ENCODE assay signal across 7 cellular contexts in genomic region chr4:93791570-93792195, GRCh38. TPM values are rescaled to one million over a fixed set of nuclear protein-coding genes. Genes with fewer than 3 reads are reported as not detected.
A peak's percentile ranks its signal among the peaks of the same experiment; 100 is the strongest.
DNase-seq lines count a peak whose midpoint lies in the region; ATAC-seq, FAIRE-seq and TF ChIP-seq lines count a peak whose summit lies in the region.

No MANE protein-coding gene starts in this region.

- H3K9me1 ChIP-seq in K562 (ENCODE audit: control insufficient read depth, insufficient read depth, low read length), result no peaks in the 10 kb centered on the region

- peak; percentile 72 to 81 (median 77) for TF ChIP-seq CTCF in K562 (IDR thresholded peaks at IDR 0.05 in 2 of 3, conservative IDR thresholded peaks at IDR 0.05 in 1 of 3; ENCODE audit: insufficient read depth in 2 of 3, low read depth in 1 of 3, low read length in 3 of 3)

- ATAC-seq in GM19452 (IDR thresholded peaks at IDR 0.05; ENCODE audit: unreplicated experiment), result peak; percentile 75
- peak; percentile 75 for ATAC-seq in HG03439 (IDR thresholded peaks at IDR 0.05; ENCODE audit: unreplicated experiment)
- ATAC-seq in K562, result peak; percentile 95

- H3K4me2 ChIP-seq in K562 (ENCODE audit: insufficient read depth, low read length), result no peak overlapping the region

- H3K9ac ChIP-seq in K562 (ENCODE audit: insufficient read depth in 1 of 2, low read depth in 2 of 2, low read length in 2 of 2), result no peak overlapping the region

- H4K20me1 ChIP-seq in K562 (replicated peaks; ENCODE audit: control insufficient read depth, insufficient read depth, low read length), result no peaks in the 10 kb centered on the region

- CTCF ChIA-PET in K562 (lab: Yijun Ruan, JAX; ENCODE audit: low intra/inter-chr PET ratio), result interaction anchor here (1.2 to 1.4 kb wide), 3 partner anchors 334 to 465 kb away, joined by 3 to 8 read pairs (median 3); no protein-coding TSS in a partner anchor

- peak; percentile 74 to 76 for TF ChIP-seq RAD21 in K562 (CRISPR knock-in tag; conservative IDR thresholded peaks at IDR 0.05 in 1 of 2, IDR thresholded peaks at IDR 0.05 in 1 of 2)

- TF ChIP-seq POLR2A in K562 (conservative IDR thresholded peaks at IDR 0.05), result no peak

- intact Hi-C loops in K562 (cut with micrococcal nuclease), result loop anchor here (1.0 to 10.0 kb wide), 6 partner anchors 285 to 803 kb away; no protein-coding TSS in a partner anchor

- no peaks in the 10 kb centered on the region for H3K79me2 ChIP-seq in K562 (ENCODE audit: control insufficient read depth, insufficient read depth, low read length)

- DNase-seq in ELR (ENCODE audit: low read depth) (peak; percentile 34), NCI-H82 treated with DMSO at 0.1 percent for 48 hours (lab: John Stamatoyannopoulos, UW; ENCODE audit: unreplicated experiment) (peak; percentile 65), K562 (ENCODE audit: extremely low read depth in 1 of 4, low spot score in 3 of 4) (peak; percentile 46 to 70 (median 60))
- peak; percentile 55 for DNase-seq in stimulated activated CD8-positive, alpha-beta memory T cell treated with anti-CD3 and anti-CD28 coated beads, Interleukin-4, amount 100 ng/mL, for 48 hours

- no peak for TF ChIP-seq EP300 in K562 (IDR thresholded peaks at IDR 0.05; ENCODE audit: low read length)

- no TSS peak for BruUV-seq in K562 (replicated peaks; lab: Mats Ljungman, UMichigan)

- no peaks in the 10 kb centered on the region for H3K9me3 ChIP-seq in K562 (replicated peaks; ENCODE audit: control insufficient read depth, insufficient read depth, low read depth, low read length)

- no peak overlapping the region for H2AFZ ChIP-seq in K562 (ENCODE audit: low read depth, low read length)

- H3K36me3 ChIP-seq in K562 (ENCODE audit: control insufficient read depth, insufficient read depth, low read length), result no peaks in the 10 kb centered on the region

- POLR2A ChIA-PET in K562 (lab: Yijun Ruan, JAX), result no interaction called here

- WGBS in K562 (ENCODE audit: insufficient coverage, low coverage, missing lambda C conversion rate), result 0% methylated on average over 3 of the region's 3 CpGs

- in situ Hi-C loops in K562 (cut with MboI), result loop anchor here (10.0 to 25.0 kb wide), 2 partner anchors 463 to 821 kb away; no protein-coding TSS in a partner anchor

- no peaks in the 10 kb centered on the region for H3K4me1 ChIP-seq in K562 (replicated peaks in 1 of 2; ENCODE audit: control insufficient read depth in 2 of 2, insufficient read depth in 2 of 2, low read length in 2 of 2)

- H3K27ac ChIP-seq in K562 (ENCODE audit: extremely low read depth, low read depth, low read length), result no peak overlapping the region

- no peak overlapping the region for H3K4me3 ChIP-seq in K562

- FAIRE-seq in K562 (lab: Jason Lieb, UNC) (peak; percentile 95), islet of Langerhans (lab: Jason Lieb, UNC) (peak; percentile 96)

- H3K27me3 ChIP-seq in K562 (ENCODE audit: control insufficient read depth in 2 of 2, insufficient read depth in 2 of 2, low read length in 2 of 2), result no peaks in the 10 kb centered on the region

TF ChIP-seq in K562, 482 proteins besides CTCF, POLR2A, EP300 and RAD21:
- TF ChIP-seq STAG1 (CRISPR knock-in tag; IDR thresholded peaks at IDR 0.05; ENCODE audit: borderline replicate concordance) (peak; percentile 60; the same call in 1 of the 2 replicates), RBM14 (IDR thresholded peaks at IDR 0.05; ENCODE audit: borderline replicate concordance, insufficient read depth, low read depth, low read length) (no peak), STAT5B (CRISPR knock-in tag; IDR thresholded peaks at IDR 0.05) (no peak), MCM2 (IDR thresholded peaks at IDR 0.05; ENCODE audit: low read depth) (no peak), SMARCC2 (IDR thresholded peaks at IDR 0.05; ENCODE audit: low read depth) (no peak), RBBP5 (IDR thresholded peaks at IDR 0.05; ENCODE audit: borderline replicate concordance, insufficient read depth, low read length, poor library complexity, severe bottlenecking) (no peak), SMC3 (conservative IDR thresholded peaks at IDR 0.05; ENCODE audit: insufficient read depth, low read depth, low read length) (peak; percentile 53; the same call in 1 of the 2 replicates), ZNF263 (CRISPR knock-in tag; IDR thresholded peaks at IDR 0.05; ENCODE audit: borderline replicate concordance) (no peak)
- TF ChIP-seq, protein P1, sequence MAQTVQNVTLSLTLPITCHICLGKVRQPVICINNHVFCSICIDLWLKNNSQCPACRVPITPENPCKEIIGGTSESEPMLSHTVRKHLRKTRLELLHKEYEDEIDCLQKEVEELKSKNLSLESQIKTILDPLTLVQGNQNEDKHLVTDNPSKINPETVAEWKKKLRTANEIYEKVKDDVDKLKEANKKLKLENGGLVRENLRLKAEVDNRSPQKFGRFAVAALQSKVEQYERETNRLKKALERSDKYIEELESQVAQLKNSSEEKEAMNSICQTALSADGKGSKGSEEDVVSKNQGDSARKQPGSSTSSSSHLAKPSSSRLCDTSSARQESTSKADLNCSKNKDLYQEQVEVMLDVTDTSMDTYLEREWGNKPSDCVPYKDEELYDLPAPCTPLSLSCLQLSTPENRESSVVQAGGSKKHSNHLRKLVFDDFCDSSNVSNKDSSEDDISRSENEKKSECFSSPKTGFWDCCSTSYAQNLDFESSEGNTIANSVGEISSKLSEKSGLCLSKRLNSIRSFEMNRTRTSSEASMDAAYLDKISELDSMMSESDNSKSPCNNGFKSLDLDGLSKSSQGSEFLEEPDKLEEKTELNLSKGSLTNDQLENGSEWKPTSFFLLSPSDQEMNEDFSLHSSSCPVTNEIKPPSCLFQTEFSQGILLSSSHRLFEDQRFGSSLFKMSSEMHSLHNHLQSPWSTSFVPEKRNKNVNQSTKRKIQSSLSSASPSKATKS (CRISPR knock-in tag; IDR thresholded peaks at IDR 0.05), result no peak
- TF ChIP-seq, protein P2, sequence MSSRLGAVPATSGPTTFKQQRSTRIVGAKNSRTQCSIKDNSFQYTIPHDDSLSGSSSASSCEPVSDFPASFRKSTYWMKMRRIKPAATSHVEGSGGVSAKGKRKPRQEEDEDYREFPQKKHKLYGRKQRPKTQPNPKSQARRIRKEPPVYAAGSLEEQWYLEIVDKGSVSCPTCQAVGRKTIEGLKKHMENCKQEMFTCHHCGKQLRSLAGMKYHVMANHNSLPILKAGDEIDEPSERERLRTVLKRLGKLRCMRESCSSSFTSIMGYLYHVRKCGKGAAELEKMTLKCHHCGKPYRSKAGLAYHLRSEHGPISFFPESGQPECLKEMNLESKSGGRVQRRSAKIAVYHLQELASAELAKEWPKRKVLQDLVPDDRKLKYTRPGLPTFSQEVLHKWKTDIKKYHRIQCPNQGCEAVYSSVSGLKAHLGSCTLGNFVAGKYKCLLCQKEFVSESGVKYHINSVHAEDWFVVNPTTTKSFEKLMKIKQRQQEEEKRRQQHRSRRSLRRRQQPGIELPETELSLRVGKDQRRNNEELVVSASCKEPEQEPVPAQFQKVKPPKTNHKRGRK (tag; IDR thresholded peaks at IDR 0.05), result no peak
- TF ChIP-seq, protein P3, sequence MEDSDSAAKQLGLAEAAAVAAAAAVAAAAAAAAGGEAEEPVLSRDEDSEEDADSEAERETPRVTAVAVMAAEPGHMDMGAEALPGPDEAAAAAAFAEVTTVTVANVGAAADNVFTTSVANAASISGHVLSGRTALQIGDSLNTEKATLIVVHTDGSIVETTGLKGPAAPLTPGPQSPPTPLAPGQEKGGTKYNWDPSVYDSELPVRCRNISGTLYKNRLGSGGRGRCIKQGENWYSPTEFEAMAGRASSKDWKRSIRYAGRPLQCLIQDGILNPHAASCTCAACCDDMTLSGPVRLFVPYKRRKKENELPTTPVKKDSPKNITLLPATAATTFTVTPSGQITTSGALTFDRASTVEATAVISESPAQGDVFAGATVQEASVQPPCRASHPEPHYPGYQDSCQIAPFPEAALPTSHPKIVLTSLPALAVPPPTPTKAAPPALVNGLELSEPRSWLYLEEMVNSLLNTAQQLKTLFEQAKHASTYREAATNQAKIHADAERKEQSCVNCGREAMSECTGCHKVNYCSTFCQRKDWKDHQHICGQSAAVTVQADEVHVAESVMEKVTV (CRISPR knock-in tag; IDR thresholded peaks at IDR 0.05), result peak; percentile 46; the same call in 1 of the 2 replicates

RNA-seq across cellular contexts. Expression of gene ATOH1, which starts 36.9 kb away (rescaled TPM):
- total RNA-seq in K562 (2011; cell fraction: chromatin; rRNA removed; ENCODE audit: low replicate concordance), result not detected in 2 replicates
- total RNA-seq in K562 (2011; cell fraction: nucleolus; rRNA removed), result not detected in 2 replicates
- total RNA-seq in K562 (2011; cell fraction: nucleoplasm; rRNA removed), result not detected in 2 replicates
- total RNA-seq in K562 (2014; rRNA removed), result not detected in 2 replicates
- not detected in 2 replicates for total RNA-seq in K562 (2014; rRNA removed; fragmentation: Illumina TruSeq; extraction: Trizol)
- not detected in 2 replicates for total RNA-seq in K562 (2015; rRNA removed; fragmentation: Illumina TruSeq; extraction: Trizol)
- not detected in 2 replicates for total RNA-seq in K562 (2021)
- polyA plus RNA-seq in K562 (2011; rRNA removed), result not detected in 2 replicates
- polyA plus RNA-seq in K562 (2011; cell fraction: cytosol; rRNA removed), result not detected in 2 replicates
- polyA plus RNA-seq in K562 (2011; cell fraction: nucleus; rRNA removed), result not detected in 2 replicates
- polyA plus RNA-seq in K562 (2012), result not detected in 2 replicates
- polyA plus RNA-seq in K562 (2014; fragmentation: Illumina TruSeq; extraction: Trizol), result not detected in 2 replicates
- polyA plus RNA-seq in K562 (2014; fragmentation: Nextera tagmentation; extraction: Ambion mirVana), result not detected
- polyA plus RNA-seq in K562 (2014; rRNA removed), result not detected in 2 replicates
- not detected in 2 replicates for polyA minus RNA-seq in K562 (2011; rRNA and poly(A)+ RNA removed)
- not detected in 2 replicates for polyA minus RNA-seq in K562 (2011; cell fraction: cytosol; rRNA and poly(A)+ RNA removed)
- polyA minus RNA-seq in K562 (2011; cell fraction: nucleus; rRNA and poly(A)+ RNA removed), result not detected in 2 replicates
